14 cellular contexts compared by ENCODE assay signal in genomic region chr17:68460096-68460495, GRCh38. TPM values are rescaled to one million over a fixed set of nuclear protein-coding genes. Genes with fewer than 3 reads are reported as not detected.
DNase-seq lines count a peak whose midpoint lies in the region; ATAC-seq lines count a peak whose summit lies in the region.
"Had no signal": no experiment of that assay in that cellular context is flagged by ENCODE, and none has a peak within 500 bp of the region (broad histone marks: within the 10 kb centered on the region; RNA-seq: fewer than 3 reads in every experiment).

No MANE protein-coding gene starts in this region.

- H3K9me3 Mint-ChIP-seq in CD8-positive, alpha-beta memory T cell: no peaks in the 10 kb centered on the region
- no peaks in the 10 kb centered on the region for H3K9me3 Mint-ChIP-seq in naive thymus-derived CD8-positive, alpha-beta T cell
- H3K9me3 Mint-ChIP-seq: brain had no signal

- ATAC-seq in T-helper 17 cell (no peak), GM18502 (IDR thresholded peaks at IDR 0.05; ENCODE audit: poor library complexity, unreplicated experiment) (no peak)
- ATAC-seq in naive thymus-derived CD8-positive, alpha-beta T cell: no peak
- ATAC-seq: left lung had no signal

- peak overlapping the region; percentile 55 to 88 (median 81) for H3K27ac Mint-ChIP-seq in CD8-positive, alpha-beta memory T cell
- peak overlapping the region; percentile 87 for H3K27ac Mint-ChIP-seq in T-helper 17 cell
- peak overlapping the region; percentile 17 to 89 (median 66) for H3K27ac Mint-ChIP-seq in naive thymus-derived CD8-positive, alpha-beta T cell

- peak; percentile 18 for DNase-seq in NK-92 treated with Interleukin-12 subunit alpha and Interleukin-12 subunit beta, amount 100 ng/mL, for 24 hours (lab: John Stamatoyannopoulos, UW)
- DNase-seq in NK-92 (lab: John Stamatoyannopoulos, UW; ENCODE audit: unreplicated experiment) (no peak), T-helper 17 cell (no peak), NCI-H2227 treated with DMSO at 0.1 percent for 48 hours (lab: John Stamatoyannopoulos, UW) (no peak), NCI-H345 treated with DMSO at 0.1 percent for 48 hours (lab: John Stamatoyannopoulos, UW; ENCODE audit: unreplicated experiment) (no peak)
- no peak for DNase-seq in CD8-positive, alpha-beta memory T cell
- DNase-seq in naive thymus-derived CD8-positive, alpha-beta T cell: no peak
- DNase-seq: hypothalamus; left lung; NCI-H1048; stimulated activated CD4-positive, alpha-beta T cell treated with anti-CD3 and anti-CD28 coated beads, Interleukin-1b, Interleukin-23, amount 100 ng/mL, for 48 hours; trophoblast cell had no signal

- H3K4me3 ChIP-seq in CD8-positive, alpha-beta memory T cell (ENCODE audit: low read length): no peak overlapping the region
- H3K4me3 ChIP-seq: left lung had no signal

- H3K27me3 ChIP-seq in CD8-positive, alpha-beta memory T cell (ENCODE audit: insufficient read depth, low read length, poor library complexity, severe bottlenecking): no peaks in the 10 kb centered on the region
- H3K27me3 ChIP-seq: left lung had no signal

- H3K36me3 Mint-ChIP-seq in CD8-positive, alpha-beta memory T cell: no peaks in the 10 kb centered on the region
- no peaks in the 10 kb centered on the region for H3K36me3 Mint-ChIP-seq in T-helper 17 cell (ENCODE audit: low read depth)
- H3K36me3 Mint-ChIP-seq in naive thymus-derived CD8-positive, alpha-beta T cell: no peaks in the 10 kb centered on the region
- H3K36me3 Mint-ChIP-seq: brain had no signal

- no peaks in the 10 kb centered on the region for H3K9me3 ChIP-seq in CD8-positive, alpha-beta memory T cell (ENCODE audit: low read length)
- no peaks in the 10 kb centered on the region for H3K9me3 ChIP-seq in T-helper 17 cell (ENCODE audit: control insufficient read depth, low read length, poor library complexity, severe bottlenecking)
- H3K9me3 ChIP-seq: left lung had no signal

- peaks cover 57% of the 10 kb centered on the region for H3K4me1 ChIP-seq in CD8-positive, alpha-beta memory T cell (ENCODE audit: insufficient read depth, low read length)

- peaks cover 62 to 69% (median 69%) of the 10 kb centered on the region in 3 donors for H3K4me1 Mint-ChIP-seq in CD8-positive, alpha-beta memory T cell
- peaks cover 37% of the 10 kb centered on the region for H3K4me1 Mint-ChIP-seq in T-helper 17 cell
- H3K4me1 Mint-ChIP-seq in naive thymus-derived CD8-positive, alpha-beta T cell: peaks cover 18 to 66% (median 51%) of the 10 kb centered on the region in 4 donors

- no peaks in the 10 kb centered on the region for H3K36me3 ChIP-seq in CD8-positive, alpha-beta memory T cell (ENCODE audit: insufficient read depth, low read length)
- H3K36me3 ChIP-seq: left lung had no signal

- peak overlapping the region; percentile 2 for H3K27ac ChIP-seq in CD8-positive, alpha-beta memory T cell (ENCODE audit: low read depth, low read length)

- CTCF ChIA-PET in CD8-positive, alpha-beta memory T cell (lab: Charles Lee): interaction anchor here (0.8 to 5.9 kb wide), 15 partner anchors 15 to 498 kb away, joined by 3 to 48 read pairs (median 4); partner anchors contain the start of genes ARSG and SLC16A6

- peaks cover 0 to 2% of the 10 kb centered on the region in 2 donors for H3K27me3 Mint-ChIP-seq in CD8-positive, alpha-beta memory T cell
- no peaks in the 10 kb centered on the region for H3K27me3 Mint-ChIP-seq in T-helper 17 cell
- no peaks in the 10 kb centered on the region for H3K27me3 Mint-ChIP-seq in naive thymus-derived CD8-positive, alpha-beta T cell

- POLR2A ChIA-PET in CD8-positive, alpha-beta memory T cell (lab: Charles Lee): interaction anchor here (0.6 to 4.9 kb wide), 6 partner anchors 169 to 504 kb away, joined by 3 to 42 read pairs (median 6); partner anchors contain the start of genes AMZ2, ARSG and SLC16A6
- POLR2A ChIA-PET in naive thymus-derived CD8-positive, alpha-beta T cell (lab: Charles Lee): interaction anchor here (0.6 to 5.8 kb wide), 5 partner anchors 169 to 255 kb away, joined by 3 to 55 read pairs (median 4); partner anchors contain the start of genes ARSG and SLC16A6

- peak overlapping the region; percentile 3 to 74 (median 38) for H3K4me3 Mint-ChIP-seq in CD8-positive, alpha-beta memory T cell
- no peak overlapping the region for H3K4me3 Mint-ChIP-seq in T-helper 17 cell
- H3K4me3 Mint-ChIP-seq in naive thymus-derived CD8-positive, alpha-beta T cell: peak overlapping the region in 4 of 10 donors; percentile 24 to 64 (median 46)

RNA-seq across cellular contexts. Expression of gene WIPI1, which starts 2.8 kb away (rescaled TPM):
- total RNA-seq in CD8-positive, alpha-beta memory T cell: 10 to 100 TPM in 1 of 2 experiments, 1 to 10 TPM in 1; 9.8 to 10.3 TPM
- polyA plus RNA-seq in CD8-positive, alpha-beta memory T cell: 8.2 TPM
- total RNA-seq in T-helper 17 cell: 10 to 100 TPM in 1 of 2 donors, 1 to 10 TPM in 1; 8.9 to 10.2 TPM
- 1 to 10 TPM; 3.2 to 3.5 TPM for total RNA-seq in naive thymus-derived CD8-positive, alpha-beta T cell
- polyA plus RNA-seq in naive thymus-derived CD8-positive, alpha-beta T cell: 1 to 10 TPM; 2.5 to 8.3 (median 2.7) TPM

RNA-seq across cellular contexts. Expression of gene PRKAR1A, which starts 52.1 kb away (rescaled TPM):
- 100 to 1,000 TPM; 197 to 203 TPM for total RNA-seq in CD8-positive, alpha-beta memory T cell
- 191 TPM for polyA plus RNA-seq in CD8-positive, alpha-beta memory T cell
- 100 to 1,000 TPM; 133 to 146 TPM for total RNA-seq in T-helper 17 cell
- 100 to 1,000 TPM; 145 to 157 TPM for total RNA-seq in naive thymus-derived CD8-positive, alpha-beta T cell
- polyA plus RNA-seq in naive thymus-derived CD8-positive, alpha-beta T cell: 100 to 1,000 TPM; 153 to 203 (median 175) TPM
